In genomic region chr11:64372021-64372420, GRCh38 we compare ENCODE assay signal across 26 cellular contexts.
"Had no signal": no experiment of that assay in that cellular context is flagged by ENCODE, and none has a peak within 500 bp of the region (broad histone marks: within the 10 kb centered on the region; RNA-seq: fewer than 3 reads in every experiment).

No MANE protein-coding gene starts in this region.

- H3K4me3 Mint-ChIP-seq: activated CD4-positive, alpha-beta T cell treated with anti-CD3 and anti-CD28 coated beads, Interleukin-2, amount 10 ng/mL, durations not matched to agents 7 days and 5 days; activated CD8-positive, alpha-beta T cell treated with anti-CD3 and anti-CD28 coated beads for 36 hours; activated T-cell treated with anti-CD3 and anti-CD28 coated beads, Interleukin-2, amount 50 U/mL, for 4 hours; activated T-helper 17 cell treated with anti-CD3 and anti-CD28 coated beads, Interleukin-2, amount 50 U/mL, for 72 hours; dendritic cell treated with granulocyte-macrophage colony-stimulating factor and Interleukin-4, amounts not matched to agents 40 ng/mL and 50 ng/mL, for 4 days; natural killer cell; neural progenitor cell had no signal

- H3K36me3 Mint-ChIP-seq: natural killer cell had no signal

- H3K4me2 ChIP-seq: neural progenitor cell had no signal

- H3K27ac ChIP-seq: epithelial cell of prostate, left lung, lower lobe of right lung, neural progenitor cell, right lobe of liver, skin epidermis, testis, transverse colon had no signal

- H3K4me3 ChIP-seq: left lung, lower lobe of right lung, neural progenitor cell, right lobe of liver, skin epidermis had no signal

- H3K9ac ChIP-seq: neural progenitor cell had no signal

- H3K27ac Mint-ChIP-seq: activated CD4-positive, alpha-beta T cell treated with anti-CD3 and anti-CD28 coated beads, Interleukin-2, amount 10 ng/mL, durations not matched to agents 7 days and 5 days; activated CD8-positive, alpha-beta T cell treated with anti-CD3 and anti-CD28 coated beads for 36 hours; activated T-helper 17 cell treated with anti-CD3 and anti-CD28 coated beads, Interleukin-2, amount 50 U/mL, for 72 hours; dendritic cell treated with granulocyte-macrophage colony-stimulating factor and Interleukin-4, amounts not matched to agents 40 ng/mL and 50 ng/mL, for 4 days; natural killer cell; neural progenitor cell had no signal

- H3K4me1 Mint-ChIP-seq: activated CD4-positive, alpha-beta T cell treated with anti-CD3 and anti-CD28 coated beads, Interleukin-2, amount 10 ng/mL, durations not matched to agents 7 days and 5 days; activated T-helper 17 cell treated with anti-CD3 and anti-CD28 coated beads, Interleukin-2, amount 50 U/mL, for 72 hours; natural killer cell had no signal

- H3K27me3 ChIP-seq: left lung, neural progenitor cell, right lobe of liver, testis, transverse colon had no signal

- H3K9me3 ChIP-seq: left lung, lower lobe of right lung, right lobe of liver, testis, transverse colon had no signal

- H3K36me3 ChIP-seq: neural progenitor cell had no signal

- FAIRE-seq: endometrium, frontal cortex had no signal

- H2AFZ ChIP-seq: neural progenitor cell had no signal

- DNase-seq: activated CD4-positive, alpha-beta T cell treated with anti-CD3 and anti-CD28 coated beads for 1 hour; activated CD4-positive, alpha-beta T cell treated with anti-CD3 and anti-CD28 coated beads, Interleukin-2, amount 10 ng/mL, durations not matched to agents 7 days and 5 days; activated CD8-positive, alpha-beta T cell treated with anti-CD3 and anti-CD28 coated beads for 36 hours; activated gamma-delta T cell treated with Interleukin-2 at 50 U/mL for 16 hours; activated naive CD4-positive, alpha-beta T cell treated with anti-CD3 and anti-CD28 coated beads, Interleukin-2, amount 50 U/mL, for 16 hours; activated T-cell treated with anti-CD3 and anti-CD28 coated beads, Interleukin-2, amount 50 U/mL, for 4 hours; amniotic stem cell; central memory CD4-positive, alpha-beta T cell; effector CD8-positive, alpha-beta T cell; left lung; lower lobe of right lung; mesenchymal stem cell; natural killer cell; right lobe of liver; stimulated activated CD4-positive, alpha-beta T cell treated with anti-CD3 and anti-CD28 coated beads, Interleukin-12 subunit alpha, Interleukin-12 subunit beta, amount 100 ng/mL, for 4 hours; stimulated activated CD4-positive, alpha-beta T cell treated with anti-CD3 and anti-CD28 coated beads, Interleukin-4, amount 100 ng/mL, for 1 hour; stimulated activated naive CD8-positive, alpha-beta T cell treated with anti-CD3 and anti-CD28 coated beads, Interleukin-15, Interleukin-2, amounts not matched to agents 100 U/mL and 50 U/mL, for 24 hours; testis; transverse colon had no signal

- H3K9me3 Mint-ChIP-seq: activated CD4-positive, alpha-beta T cell treated with anti-CD3 and anti-CD28 coated beads, Interleukin-2, amount 10 ng/mL, durations not matched to agents 7 days and 5 days; activated CD8-positive, alpha-beta T cell treated with anti-CD3 and anti-CD28 coated beads for 36 hours; activated T-cell treated with anti-CD3 and anti-CD28 coated beads, Interleukin-2, amount 50 U/mL, for 4 hours; activated T-helper 17 cell treated with anti-CD3 and anti-CD28 coated beads, Interleukin-2, amount 50 U/mL, for 72 hours; dendritic cell treated with granulocyte-macrophage colony-stimulating factor and Interleukin-4, amounts not matched to agents 40 ng/mL and 50 ng/mL, for 4 days; natural killer cell; neural progenitor cell had no signal

- H3K27me3 Mint-ChIP-seq: activated CD4-positive, alpha-beta T cell treated with anti-CD3 and anti-CD28 coated beads, Interleukin-2, amount 10 ng/mL, durations not matched to agents 7 days and 5 days; activated CD8-positive, alpha-beta T cell treated with anti-CD3 and anti-CD28 coated beads for 36 hours; activated T-helper 17 cell treated with anti-CD3 and anti-CD28 coated beads, Interleukin-2, amount 50 U/mL, for 72 hours; dendritic cell treated with granulocyte-macrophage colony-stimulating factor and Interleukin-4, amounts not matched to agents 40 ng/mL and 50 ng/mL, for 4 days had no signal

- H3K4me1 ChIP-seq: left lung, lower lobe of right lung, neural progenitor cell, right lobe of liver had no signal
